8 cellular contexts compared by ENCODE assay signal in genomic region chr1:52368383-52369172, GRCh38. TPM values are rescaled to one million over a fixed set of nuclear protein-coding genes. Genes with fewer than 3 reads are reported as not detected.
A peak's percentile ranks its signal among the peaks of the same experiment; 100 is the strongest.
DNase-seq lines count a peak whose midpoint lies in the region; ATAC-seq lines count a peak whose summit lies in the region.

No MANE protein-coding gene starts in this region.

- H3K4me1 Mint-ChIP-seq in effector memory CD8-positive, alpha-beta T cell (ENCODE audit: low read depth in 2 of 2), result peaks cover 20 to 26% of the 10 kb centered on the region in 2 donors

- H3K27ac Mint-ChIP-seq in effector memory CD8-positive, alpha-beta T cell, result no peak overlapping the region

- H3K27ac ChIP-seq in mesodermal cell (ENCODE audit: low read depth, low read length, severe bottlenecking), result no peak overlapping the region

- peaks cover 27% of the 10 kb centered on the region for H3K36me3 Mint-ChIP-seq in effector memory CD8-positive, alpha-beta T cell (ENCODE audit: insufficient read depth)

- H3K4me3 Mint-ChIP-seq in effector memory CD8-positive, alpha-beta T cell, result peak overlapping the region; percentile 11 to 60

- WGBS in mesodermal cell (ENCODE audit: insufficient coverage in 2 of 2), 2 experiments, result 8 to 10% methylated on average over 35 to 37 of the region's 51 CpGs

- peak; percentile 71 to 84 (median 84) for DNase-seq in NCI-H1417 (lab: John Stamatoyannopoulos, UW)
- DNase-seq in NCI-H1417 treated with DMSO at 0.1 percent for 48 hours (lab: John Stamatoyannopoulos, UW), result no peak
- peak; percentile 38 for DNase-seq in NCI-H226
- DNase-seq in activated CD8-positive, alpha-beta memory T cell treated with anti-CD3 and anti-CD28 coated beads for 24 hours, result peak; percentile 75
- peak; percentile 30 to 36 (median 33) for DNase-seq in effector memory CD8-positive, alpha-beta T cell
- DNase-seq in stimulated activated CD8-positive, alpha-beta memory T cell treated with anti-CD3 and anti-CD28 coated beads, Interleukin-7, amount 100 ng/mL, for 1 hour (ENCODE audit: low read depth in 2 of 2), result peak; percentile 11 to 22

- H3K36me3 ChIP-seq in mesodermal cell (ENCODE audit: control insufficient read depth, insufficient read depth, low read length), result peaks cover 32% of the 10 kb centered on the region

- no peaks in the 10 kb centered on the region for H3K9me3 Mint-ChIP-seq in effector memory CD8-positive, alpha-beta T cell

- H3K4me3 ChIP-seq in mesodermal cell (ENCODE audit: extremely low read depth, insufficient read depth, low read length, poor library complexity, severe bottlenecking), result peak overlapping the region; percentile 33

- H3K9me3 ChIP-seq in mesodermal cell (ENCODE audit: control insufficient read depth, low read length), result no peaks in the 10 kb centered on the region

- peaks cover 8% of the 10 kb centered on the region for H3K4me1 ChIP-seq in mesodermal cell (ENCODE audit: control insufficient read depth, insufficient read depth, low read length, poor library complexity, severe bottlenecking)

- no peaks in the 10 kb centered on the region for H3K27me3 Mint-ChIP-seq in effector memory CD8-positive, alpha-beta T cell

- ATAC-seq in effector memory CD8-positive, alpha-beta T cell (replicated peaks), result no peak
- ATAC-seq in HG02798 (IDR thresholded peaks at IDR 0.05; ENCODE audit: poor library complexity, unreplicated experiment), result no peak

RNA-seq across cellular contexts. Expression of gene CC2D1B, which starts 2.6 kb away (rescaled TPM):
- polyA plus RNA-seq in mesodermal cell (2013, experiment 1 of 2), result 15.2 TPM
- 14.3 TPM for polyA plus RNA-seq in mesodermal cell (2013, experiment 2 of 2)

RNA-seq across cellular contexts. Expression of gene ORC1, which starts 35.6 kb away (rescaled TPM):
- 13.9 TPM for polyA plus RNA-seq in mesodermal cell (2013, experiment 1 of 2)
- polyA plus RNA-seq in mesodermal cell (2013, experiment 2 of 2), result 14.1 TPM

RNA-seq across cellular contexts. Expression of gene PRPF38A, which starts 35.8 kb away (rescaled TPM):
- polyA plus RNA-seq in mesodermal cell (2013, experiment 1 of 2), result 37.3 TPM
- 35.3 TPM for polyA plus RNA-seq in mesodermal cell (2013, experiment 2 of 2)
